24 cellular contexts compared by ENCODE assay signal in genomic region chr9:97075289-97075870, GRCh38. TPM values are rescaled to one million over a fixed set of nuclear protein-coding genes. Genes with fewer than 3 reads are reported as not detected.
"Had no signal": no experiment of that assay in that cellular context is flagged by ENCODE, and none has a peak within 500 bp of the region (broad histone marks: within the 10 kb centered on the region; RNA-seq: fewer than 3 reads in every experiment).

No MANE protein-coding gene starts in this region.

- H2AFZ ChIP-seq: hepatocyte had no signal

- H3K4me1 Mint-ChIP-seq: naive thymus-derived CD8-positive, alpha-beta T cell; stimulated activated memory B cell treated with anti-CD40 and anti-IgM and Interleukin-4, amounts not matched to agents 10 μg/mL and 1 μg/mL and 100 μg/mL, for 72 hours had no signal

- DNase-seq: cortex of kidney; dorsolateral prefrontal cortex; effector CD8-positive, alpha-beta T cell; esophagus squamous epithelium; foreskin melanocyte; head of caudate nucleus; kidney; left cardiac atrium; mammary epithelial cell; mucosa of descending colon; naive thymus-derived CD8-positive, alpha-beta T cell; occipital lobe; pancreas; stimulated activated CD4-positive, alpha-beta T cell treated with anti-CD3 and anti-CD28 coated beads, Interleukin-15, amount 100 ng/mL, for 24 hours; stimulated activated CD4-positive, alpha-beta T cell treated with anti-CD3 and anti-CD28 coated beads, Interleukin-1b, Interleukin-23, amount 100 ng/mL, for 48 hours; stimulated activated CD4-positive, alpha-beta T cell treated with anti-CD3 and anti-CD28 coated beads, Interleukin-4, amount 100 ng/mL, for 24 hours; tibial artery had no signal

- H3K4me3 Mint-ChIP-seq: naive thymus-derived CD8-positive, alpha-beta T cell; neural crest cell; stimulated activated memory B cell treated with anti-CD40 and anti-IgM and Interleukin-4, amounts not matched to agents 10 μg/mL and 1 μg/mL and 100 μg/mL, for 72 hours; stimulated activated naive CD8-positive, alpha-beta T cell treated with anti-CD3 and anti-CD28 coated beads, Interleukin-15, Interleukin-2, amounts not matched to agents 100 ng/mL and 50 ng/mL, for 24 hours had no signal

- FAIRE-seq: kidney, pancreas had no signal

- H3K4me2 ChIP-seq: hepatocyte had no signal

- H3K36me3 Mint-ChIP-seq: naive thymus-derived CD8-positive, alpha-beta T cell; stimulated activated memory B cell treated with anti-CD40 and anti-IgM and Interleukin-4, amounts not matched to agents 10 μg/mL and 1 μg/mL and 100 μg/mL, for 72 hours had no signal

- H3K27me3 ChIP-seq: hepatocyte, vagina had no signal

- H3K4me3 ChIP-seq: dorsolateral prefrontal cortex, esophagus squamous epithelium, hepatocyte, mucosa of descending colon, pancreas, tibial artery, upper lobe of left lung, vagina had no signal

- H3K27ac Mint-ChIP-seq: naive thymus-derived CD8-positive, alpha-beta T cell; progenitor cell of endocrine pancreas; stimulated activated memory B cell treated with anti-CD40 and anti-IgM and Interleukin-4, amounts not matched to agents 10 μg/mL and 1 μg/mL and 100 μg/mL, for 72 hours; stimulated activated naive CD8-positive, alpha-beta T cell treated with anti-CD3 and anti-CD28 coated beads, Interleukin-15, Interleukin-2, amounts not matched to agents 100 ng/mL and 50 ng/mL, for 24 hours had no signal

- H3K27ac ChIP-seq: dorsolateral prefrontal cortex, esophagus squamous epithelium, hepatocyte, pancreas, tibial artery, upper lobe of left lung, vagina had no signal

- H3K4me1 ChIP-seq: pancreas, vagina had no signal

- H3K9me3 ChIP-seq: esophagus squamous epithelium, mucosa of descending colon, pancreas, tibial artery, upper lobe of left lung, vagina had no signal

- H3K9me3 Mint-ChIP-seq: neural crest cell; stimulated activated memory B cell treated with anti-CD40 and anti-IgM and Interleukin-4, amounts not matched to agents 10 μg/mL and 1 μg/mL and 100 μg/mL, for 72 hours; stimulated activated naive CD8-positive, alpha-beta T cell treated with anti-CD3 and anti-CD28 coated beads, Interleukin-15, Interleukin-2, amounts not matched to agents 100 ng/mL and 50 ng/mL, for 24 hours had no signal

- H3K36me3 ChIP-seq: esophagus squamous epithelium, pancreas, tibial artery, upper lobe of left lung, vagina had no signal

- ATAC-seq: mucosa of descending colon; naive thymus-derived CD8-positive, alpha-beta T cell; pancreas; stimulated activated memory B cell treated with anti-CD40 and anti-IgM and Interleukin-4, amounts not matched to agents 10 μg/mL and 1 μg/mL and 100 μg/mL, for 72 hours had no signal

- H3K79me2 ChIP-seq: hepatocyte had no signal

RNA-seq across cellular contexts. Expression of gene CTSV, which starts 36.4 kb away (rescaled TPM):
- total RNA-seq: naive thymus-derived CD8-positive, alpha-beta T cell had no signal
